Comparison of ENCODE assay signal across 24 cellular contexts in genomic region chr7:155154586-155154985, GRCh38.
"Had no signal": no experiment of that assay in that cellular context is flagged by ENCODE, and none has a peak within 500 bp of the region (broad histone marks: within the 10 kb centered on the region; RNA-seq: fewer than 3 reads in every experiment).

No MANE protein-coding gene starts in this region.

- H3K27ac ChIP-seq: colonic mucosa, esophagus squamous epithelium, gastrocnemius medialis, heart right ventricle, left lung, lower lobe of right lung had no signal

- H3K9me3 ChIP-seq: colonic mucosa, gastrocnemius medialis, lower lobe of right lung had no signal

- H3K27ac Mint-ChIP-seq: dendritic cell treated with granulocyte-macrophage colony-stimulating factor and Interleukin-4, amounts not matched to agents 40 ng/mL and 50 ng/mL, for 4 days; effector memory CD8-positive, alpha-beta T cell; endodermal cell; memory B cell; mesothelial cell of epicardium had no signal

- H3K9me3 Mint-ChIP-seq: effector memory CD8-positive, alpha-beta T cell had no signal

- DNase-seq: cerebellar nuclear complex; colonic mucosa; cortex of kidney; effector CD8-positive, alpha-beta T cell; effector memory CD8-positive, alpha-beta T cell; endodermal cell; esophagus squamous epithelium; foreskin fibroblast; foreskin melanocyte; gastrocnemius medialis; glutamatergic neuron; head of caudate nucleus; heart right ventricle; hippocampal formation; left cardiac atrium; left lung; left ventricle myocardium superior; lower lobe of right lung; mammary epithelial cell; mesendoderm; mucosa of descending colon had no signal

- H3K36me3 Mint-ChIP-seq: mesothelial cell of epicardium had no signal

- H3K4me3 Mint-ChIP-seq: dendritic cell treated with granulocyte-macrophage colony-stimulating factor and Interleukin-4, amounts not matched to agents 40 ng/mL and 50 ng/mL, for 4 days; effector memory CD8-positive, alpha-beta T cell; endodermal cell; memory B cell; mesothelial cell of epicardium had no signal

- H3K27me3 Mint-ChIP-seq: dendritic cell treated with granulocyte-macrophage colony-stimulating factor and Interleukin-4, amounts not matched to agents 40 ng/mL and 50 ng/mL, for 4 days had no signal

- H3K4me1 ChIP-seq: colonic mucosa, esophagus squamous epithelium, gastrocnemius medialis, heart right ventricle, left lung, lower lobe of right lung had no signal

- H3K36me3 ChIP-seq: colonic mucosa, esophagus squamous epithelium, gastrocnemius medialis, heart right ventricle, left lung, lower lobe of right lung had no signal

- H3K4me3 ChIP-seq: colonic mucosa, esophagus squamous epithelium, gastrocnemius medialis, heart right ventricle, left lung, lower lobe of right lung, mucosa of descending colon had no signal

- H3K27me3 ChIP-seq: colonic mucosa, gastrocnemius medialis, left lung had no signal

- ATAC-seq: effector memory CD8-positive, alpha-beta T cell; gastrocnemius medialis; heart right ventricle; left cardiac atrium; left lung; left ventricle myocardium superior; lower lobe of right lung; mucosa of descending colon had no signal

- H3K4me1 Mint-ChIP-seq: endodermal cell, memory B cell, mesothelial cell of epicardium had no signal
